Comparison of ENCODE assay signal across 28 cellular contexts in the genomic region with DNA sequence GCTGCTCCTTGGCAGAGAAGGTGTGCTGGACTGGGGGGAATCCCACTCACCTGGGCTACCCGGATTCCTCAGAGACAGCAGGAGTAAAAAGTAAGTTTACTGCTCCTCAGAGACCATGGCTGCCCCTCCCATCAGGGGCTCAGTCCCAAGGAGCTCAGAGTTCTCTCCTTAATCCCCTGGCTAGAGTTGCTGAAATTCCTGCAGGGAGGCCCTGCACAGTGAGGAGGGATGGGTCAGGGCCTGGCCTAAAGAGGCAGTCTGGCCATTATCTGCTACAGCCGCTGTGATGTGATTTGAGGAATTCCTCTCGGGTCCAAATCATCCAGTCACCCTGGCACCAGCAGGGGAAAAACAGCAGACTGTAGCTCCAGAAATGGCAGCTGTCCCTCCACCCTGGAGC.
"Had no signal": no experiment of that assay in that cellular context is flagged by ENCODE, and none has a peak within 500 bp of the region (broad histone marks: within the 10 kb centered on the region; RNA-seq: fewer than 3 reads in every experiment).

No MANE protein-coding gene starts in this region.

- H3K27me3 ChIP-seq: brain microvascular endothelial cell had no signal

- H3K4me3 Mint-ChIP-seq: activated B cell treated with CpG ODN at 0.5 μM for 24 hours; activated CD8-positive, alpha-beta T cell treated with anti-CD3 and anti-CD28 coated beads for 36 hours; activated naive CD8-positive, alpha-beta T cell; activated T-cell treated with anti-CD3 and anti-CD28 coated beads, Interleukin-2, amount 50 U/mL, for 4 hours; activated T-helper 17 cell treated with anti-CD3 and anti-CD28 coated beads, Interleukin-2, amount 50 U/mL, for 72 hours; T-helper 17 cell; T-helper 2 cell treated with Interferon-gamma antibody and Interleukin-4, amounts not matched to agents 5 μg/mL and 100 μg/mL, for 36 hours had no signal

- H3K27ac Mint-ChIP-seq: activated B cell treated with CpG ODN at 0.5 μM for 24 hours; activated CD8-positive, alpha-beta T cell treated with anti-CD3 and anti-CD28 coated beads for 36 hours; activated naive CD8-positive, alpha-beta T cell; activated T-helper 17 cell treated with anti-CD3 and anti-CD28 coated beads, Interleukin-2, amount 50 U/mL, for 72 hours; T-helper 17 cell; T-helper 2 cell treated with Interferon-gamma antibody and Interleukin-4, amounts not matched to agents 5 μg/mL and 100 μg/mL, for 36 hours had no signal

- H3K27ac ChIP-seq: brain microvascular endothelial cell, WERI-Rb-1 had no signal

- H3K36me3 ChIP-seq: brain microvascular endothelial cell, WERI-Rb-1 had no signal

- ATAC-seq: activated CD4-positive, CD25-positive, alpha-beta regulatory T cell treated with anti-CD3 and anti-CD28 coated beads, Interleukin-2, amount 50 U/mL, for 24 hours; activated CD8-positive, alpha-beta T cell treated with anti-CD3 and anti-CD28 coated beads for 36 hours; activated T-cell treated with anti-CD3 and anti-CD28 coated beads, Interleukin-2, amount 50 U/mL, for 4 hours; activated T-helper 17 cell treated with anti-CD3 and anti-CD28 coated beads, Interleukin-2, amount 50 U/mL, for 72 hours; esophagus mucosa; T-helper 17 cell had no signal

- H3K27me3 Mint-ChIP-seq: activated B cell treated with CpG ODN at 0.5 μM for 24 hours; activated CD8-positive, alpha-beta T cell treated with anti-CD3 and anti-CD28 coated beads for 36 hours; activated naive CD8-positive, alpha-beta T cell; activated T-helper 17 cell treated with anti-CD3 and anti-CD28 coated beads, Interleukin-2, amount 50 U/mL, for 72 hours; T-helper 17 cell had no signal

- DNase-seq: activated B cell treated with CpG ODN at 0.5 μM for 24 hours; activated CD4-positive, alpha-beta T cell treated with anti-CD3 and anti-CD28 coated beads for 48 hours; activated CD4-positive, alpha-beta T cell treated with anti-CD3 and anti-CD28 coated beads, Interleukin-2, amount 50 U/mL, for 1 hour; activated CD4-positive, alpha-beta T cell treated with anti-CD3 and anti-CD28 coated beads, Interleukin-2, amount 50 U/mL, for 48 hours; activated CD8-positive, alpha-beta memory T cell treated with anti-CD3 and anti-CD28 coated beads for 24 hours; activated CD8-positive, alpha-beta T cell treated with anti-CD3 and anti-CD28 coated beads for 36 hours; activated effector memory CD4-positive, alpha-beta T cell treated with Interleukin-2 at 50 U/mL for 16 hours; activated gamma-delta T cell treated with Interleukin-2 at 50 U/mL for 16 hours; activated naive CD4-positive, alpha-beta T cell treated with anti-CD3 and anti-CD28 coated beads, Interleukin-2, amount 50 U/mL, for 16 hours; activated naive CD4-positive, alpha-beta T cell treated with Interleukin-2 at 50 U/mL for 16 hours; activated T-cell treated with anti-CD3 and anti-CD28 coated beads, Interleukin-2, amount 50 U/mL, for 4 hours; amniotic stem cell; anterior cingulate cortex; brain microvascular endothelial cell; caudate nucleus; cortex of kidney; dermis blood vessel endothelial cell; effector CD8-positive, alpha-beta T cell; foreskin fibroblast; T-helper 1 cell; T-helper 17 cell; T1000; WERI-Rb-1 had no signal

- H3K36me3 Mint-ChIP-seq: activated naive CD8-positive, alpha-beta T cell had no signal

- H3K4me1 Mint-ChIP-seq: activated B cell treated with CpG ODN at 0.5 μM for 24 hours; activated T-helper 17 cell treated with anti-CD3 and anti-CD28 coated beads, Interleukin-2, amount 50 U/mL, for 72 hours; T-helper 17 cell had no signal
